11 cellular contexts compared by ENCODE assay signal in the genomic region with DNA sequence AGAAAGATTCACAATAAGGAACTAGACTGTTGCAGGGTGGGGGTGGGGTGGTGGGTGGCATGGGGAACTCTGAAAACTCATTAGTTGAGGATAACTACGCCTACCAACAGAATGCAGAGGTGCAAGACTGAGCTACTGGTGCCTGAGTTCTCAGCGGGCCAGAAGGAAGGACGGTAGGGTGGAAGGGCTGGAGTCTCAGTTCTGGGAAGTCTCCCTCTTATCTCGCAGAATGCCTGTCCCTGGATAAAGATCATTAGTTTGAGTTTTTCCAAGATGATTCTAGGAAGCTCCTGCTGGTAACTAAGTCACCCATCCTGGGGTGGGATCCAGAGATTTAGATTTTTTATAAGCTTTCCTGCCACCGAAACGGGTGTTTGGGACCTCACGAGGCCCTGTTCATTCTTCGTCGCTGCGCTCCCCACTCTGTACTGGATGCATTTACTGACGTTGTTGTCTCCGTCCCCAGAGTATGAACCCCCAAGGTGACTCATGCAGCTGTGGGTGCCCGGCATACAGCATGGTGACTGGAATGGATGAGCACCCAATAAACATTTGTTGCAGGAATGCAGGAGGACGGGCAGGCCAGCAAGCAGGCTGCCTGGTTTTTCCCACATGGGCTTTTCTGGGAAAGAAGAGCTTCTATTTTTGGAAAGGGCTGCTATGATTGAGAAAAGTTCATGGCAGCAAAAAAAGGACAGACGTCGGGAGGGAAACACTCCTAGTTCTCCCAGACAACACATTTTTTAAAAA. TPM values are rescaled to one million over a fixed set of nuclear protein-coding genes. Genes with fewer than 3 reads are reported as not detected.
DNase-seq lines count a peak whose midpoint lies in the region; ATAC-seq and TF ChIP-seq lines count a peak whose summit lies in the region.
"Had no signal": no experiment of that assay in that cellular context is flagged by ENCODE, and none has a peak within 500 bp of the region (broad histone marks: within the 10 kb centered on the region; RNA-seq: fewer than 3 reads in every experiment).

No MANE protein-coding gene starts in this region.

- TF ChIP-seq CTCF in lower lobe of right lung (IDR thresholded peaks at IDR 0.05) = no peak
- TF ChIP-seq CTCF in thoracic aorta (IDR thresholded peaks at IDR 0.05) = no peak

- H3K4me1 ChIP-seq in lower lobe of right lung (peaks cover 23% of the 10 kb centered on the region), thoracic aorta (ENCODE audit: control insufficient read depth in 1 of 2, low read depth in 2 of 2) (peaks cover 16 to 44% of the 10 kb centered on the region in 2 donors)

- H3K27ac ChIP-seq in lower lobe of right lung (peak overlapping the region; percentile 84), thoracic aorta (peak overlapping the region; percentile 86 to 96)
- H3K27ac ChIP-seq: SK-N-MC had no signal

- H3K27me3 ChIP-seq in lower lobe of right lung (ENCODE audit: low read depth) = peaks cover 2% of the 10 kb centered on the region
- H3K27me3 ChIP-seq in thoracic aorta (replicated peaks; ENCODE audit: insufficient read depth) = no peaks in the 10 kb centered on the region

- intact Hi-C loops in lower lobe of right lung (cut with DNase I) = no loop called here

- H3K36me3 ChIP-seq in lower lobe of right lung (no peaks in the 10 kb centered on the region), thoracic aorta (no peaks in the 10 kb centered on the region)

- DNase-seq in GM04504 (ENCODE audit: low read depth) (peak; percentile 55), cerebellar cortex (ENCODE audit: low spot score) (peak; percentile 29), lower lobe of right lung (no peak), thoracic aorta (ENCODE audit: low spot score) (peak; percentile 53), DMS153 (lab: John Stamatoyannopoulos, UW) (no peak)
- no peak for DNase-seq in stimulated activated CD4-positive, alpha-beta T cell treated with anti-CD3 and anti-CD28 coated beads, Interleukin-4, amount 100 ng/mL, for 4 hours
- DNase-seq: naive B cell had no signal

- peak overlapping the region; percentile 51 for H3K4me3 ChIP-seq in lower lobe of right lung
- H3K4me3 ChIP-seq in thoracic aorta = peak overlapping the region; percentile 80
- H3K4me3 ChIP-seq: SK-N-MC had no signal

- ATAC-seq in lower lobe of right lung (peak in 1 of 2 donors; percentile 40), thoracic aorta (ENCODE audit: insufficient number of reproducible peaks, low FRiP score, low read depth) (peak; percentile 18), GM19351 (IDR thresholded peaks at IDR 0.05; ENCODE audit: unreplicated experiment) (no peak), GM18907 (IDR thresholded peaks at IDR 0.05; ENCODE audit: unreplicated experiment) (no peak)

- no peaks in the 10 kb centered on the region for H3K9me3 ChIP-seq in lower lobe of right lung
- H3K9me3 ChIP-seq in thoracic aorta = no peaks in the 10 kb centered on the region

RNA-seq across cellular contexts. Expression of a gene that starts 1.1 kb away (rescaled TPM):
- total RNA-seq in lower lobe of right lung = 111 TPM
- 100 to 1,000 TPM; 549 to 743 TPM for total RNA-seq in thoracic aorta
- total RNA-seq: endothelial cell of umbilical vein had no signal

Comparison
In these comparisons a context has a peak if more than half of its experiments do, and no peak if none do; other contexts are left out.
1. DNase-seq: peak in GM04504 (single experiment), cerebellar cortex (single experiment) and thoracic aorta (single experiment); none in lower lobe of right lung (single experiment), stimulated activated CD4-positive, alpha-beta T cell treated with anti-CD3 and anti-CD28 coated beads, Interleukin-4, amount 100 ng/mL, for 4 hours (0 of 2) and DMS153 (single experiment).